ENCODE assay signal across 8 cellular contexts in genomic region chr12:116881325-116881866, GRCh38. TPM values are rescaled to one million over a fixed set of nuclear protein-coding genes. Genes with fewer than 3 reads are reported as not detected.
DNase-seq lines count a peak whose midpoint lies in the region; ATAC-seq and TF ChIP-seq lines count a peak whose summit lies in the region.

Gene HRK, minus strand, starts transcription at chr12:116881441. Its CDS starts 134 bp downstream, at chr12:116881307.

- CTCF ChIA-PET in MCF 10A (lab: Yijun Ruan, JAX), result interaction anchor here (0.7 to 2.0 kb wide), 12 partner anchors 11 to 178 kb away, joined by 3 to 14 read pairs (median 6); no protein-coding TSS in a partner anchor

- intact Hi-C loops in MCF 10A (cut with micrococcal nuclease), result loop anchor here (5.0 to 10.0 kb wide), 2 partner anchors 64 to 147 kb away; partner anchors contain the start of genes RNFT2 and SPRING1

- H3K36me3 Mint-ChIP-seq in MCF 10A (ENCODE audit: insufficient read depth, unreplicated experiment) (no peaks in the 10 kb centered on the region), osteocyte (ENCODE audit: unreplicated experiment) (no peaks in the 10 kb centered on the region)

- POLR2A ChIA-PET in MCF 10A (lab: Yijun Ruan, JAX), result interaction anchor here (0.6 to 3.0 kb wide), 11 partner anchors 16 to 884 kb away, joined by 3 to 18 read pairs (median 4); no protein-coding TSS in a partner anchor

- BruUV-seq in MCF 10A (replicated peaks; lab: Mats Ljungman, UMichigan), result no TSS peak

- H3K27me3 Mint-ChIP-seq in MCF 10A (ENCODE audit: insufficient read depth, unreplicated experiment), result peaks cover 25% of the 10 kb centered on the region
- H3K27me3 Mint-ChIP-seq in osteocyte (ENCODE audit: unreplicated experiment), result peaks cover 81% of the 10 kb centered on the region

- peaks cover 19% of the 10 kb centered on the region for H3K4me1 Mint-ChIP-seq in MCF 10A (ENCODE audit: insufficient read depth, unreplicated experiment)
- peaks cover 34% of the 10 kb centered on the region for H3K4me1 Mint-ChIP-seq in osteocyte (ENCODE audit: unreplicated experiment)

- H3K9me3 Mint-ChIP-seq in MCF 10A (ENCODE audit: unreplicated experiment), result no peaks in the 10 kb centered on the region
- no peaks in the 10 kb centered on the region for H3K9me3 Mint-ChIP-seq in osteocyte (ENCODE audit: unreplicated experiment)

- H3K27ac Mint-ChIP-seq in MCF 10A (ENCODE audit: low read depth, unreplicated experiment) (no peak within 1 kb of the TSS), osteocyte (ENCODE audit: unreplicated experiment) (no peak within 1 kb of the TSS)

- H3K4me3 Mint-ChIP-seq in MCF 10A (ENCODE audit: unreplicated experiment) (peak within 1 kb of the TSS; percentile 80), osteocyte (ENCODE audit: unreplicated experiment) (peak within 1 kb of the TSS; percentile 81)

- peak; percentile 14 for DNase-seq in activated naive CD4-positive, alpha-beta T cell treated with anti-CD3 and anti-CD28 coated beads, Interleukin-2, amount 50 U/mL, for 16 hours
- no peak for DNase-seq in activated naive CD4-positive, alpha-beta T cell treated with Interleukin-2 at 50 U/mL for 16 hours
- DNase-seq in NCI-H1092 (lab: John Stamatoyannopoulos, UW) (peak; percentile 6), MCF 10A (ENCODE audit: unreplicated experiment) (no peak), osteocyte (ENCODE audit: extremely low spot score, unreplicated experiment) (no peak), NOMO-1 treated with dmso at 0.1 percent for 144 hours (lab: John Stamatoyannopoulos, UW; ENCODE audit: unreplicated experiment) (no peak)
- DNase-seq in stimulated activated naive CD4-positive, alpha-beta T cell treated with Interleukin-2 at 50 U/mL for 16 hours (lab: John Stamatoyannopoulos, UW), result no peak

- ATAC-seq in HG03196 (IDR thresholded peaks at IDR 0.05; ENCODE audit: unreplicated experiment), result no peak

- TF ChIP-seq CTCF in MCF 10A (IDR thresholded peaks at IDR 0.05; ENCODE audit: unreplicated experiment) (no peak), osteocyte (IDR thresholded peaks at IDR 0.05) (no peak)

RNA-seq across cellular contexts. Expression of gene HRK, which starts in this region (rescaled TPM):
- 2.6 and 3.0 TPM in 2 replicates for total RNA-seq in MCF 10A (2022)
- total RNA-seq in osteocyte, result 0.10 TPM in 1 of 2 replicates, not detected in the other

Comparison
In these comparisons a context has a peak if more than half of its experiments do, and no peak if none do; other contexts are left out.
1. DNase-seq: peak in activated naive CD4-positive, alpha-beta T cell treated with anti-CD3 and anti-CD28 coated beads, Interleukin-2, amount 50 U/mL, for 16 hours (single experiment) and NCI-H1092 (single experiment); none in activated naive CD4-positive, alpha-beta T cell treated with Interleukin-2 at 50 U/mL for 16 hours (single experiment), MCF 10A (single experiment), osteocyte (single experiment), stimulated activated naive CD4-positive, alpha-beta T cell treated with Interleukin-2 at 50 U/mL for 16 hours (single experiment) and NOMO-1 treated with dmso at 0.1 percent for 144 hours (single experiment).